In the genomic region with DNA sequence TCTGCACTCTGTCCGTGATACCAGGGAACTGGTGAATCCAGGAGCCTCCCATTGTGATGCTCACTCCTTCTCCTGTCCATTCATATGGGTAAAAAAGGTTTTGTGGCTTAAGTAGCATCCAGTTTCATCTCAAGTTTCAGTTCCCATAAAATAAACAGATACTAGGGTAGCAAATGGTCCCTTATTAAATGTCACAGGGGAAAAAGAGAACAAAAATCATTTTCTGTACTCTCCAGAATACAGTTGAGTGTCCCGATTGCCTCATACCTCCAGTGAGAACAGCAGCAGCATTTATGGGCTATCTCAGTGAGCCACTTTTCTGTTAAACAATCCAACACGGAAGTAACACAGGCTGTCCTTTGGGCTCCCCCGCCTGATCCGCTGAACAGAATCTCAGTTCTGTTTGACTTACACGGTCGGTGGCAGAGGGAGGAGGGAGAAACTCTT, we compare ENCODE assay signal across 8 cellular contexts.
DNase-seq lines count a peak whose midpoint lies in the region; ATAC-seq and TF ChIP-seq lines count a peak whose summit lies in the region.

No MANE protein-coding gene starts in this region.

- DNase-seq in HT1080 (ENCODE audit: low read depth) (peak; percentile 10), epidermal melanocyte (ENCODE audit: insufficient read length, low spot score) (peak; percentile 36), Caco-2 (no peak), osteoblast (ENCODE audit: insufficient read length, low spot score, missing footprints) (no peak), stomach (no peak)
- DNase-seq in stimulated activated naive CD8-positive, alpha-beta T cell treated with anti-CD3 and anti-CD28 coated beads, Interleukin-15, amount 100 ng/mL, for 72 hours, result no peak

- no peak overlapping the region for H3K4me2 ChIP-seq in osteoblast (ENCODE audit: insufficient read depth, low read length)

- no peak overlapping the region for H2AFZ ChIP-seq in osteoblast (ENCODE audit: low read length)

- H3K36me3 ChIP-seq in Caco-2 (ENCODE audit: control insufficient read depth, insufficient read depth, low read length) (no peaks in the 10 kb centered on the region), osteoblast (ENCODE audit: insufficient read depth, low read length) (no peaks in the 10 kb centered on the region), stomach (peaks cover 4 to 20% (median 6%) of the 10 kb centered on the region in 4 donors)

- H3K27ac ChIP-seq in osteoblast (ENCODE audit: low read depth, low read length) (no peak overlapping the region), stomach (no peak overlapping the region)

- POLR2A ChIA-PET in Caco-2 (lab: Charles Lee), result no interaction called here

- peak overlapping the region; percentile 49 to 72 for H3K4me3 Mint-ChIP-seq in stimulated activated naive CD8-positive, alpha-beta T cell treated with anti-CD3 and anti-CD28 coated beads, Interleukin-15, amount 100 ng/mL, for 72 hours
- H3K4me3 Mint-ChIP-seq in Caco-2 (ENCODE audit: unreplicated experiment), result no peak overlapping the region

- no TSS peak for BruUV-seq in Caco-2 (replicated peaks; lab: Mats Ljungman, UMichigan)

- H3K4me1 Mint-ChIP-seq in stimulated activated naive CD8-positive, alpha-beta T cell treated with anti-CD3 and anti-CD28 coated beads, Interleukin-15, amount 100 ng/mL, for 72 hours, result peaks cover 98% of the 10 kb centered on the region
- H3K4me1 Mint-ChIP-seq in Caco-2 (ENCODE audit: low read depth, unreplicated experiment), result no peaks in the 10 kb centered on the region

- H4K20me1 ChIP-seq in osteoblast (ENCODE audit: insufficient read depth, low read length), result no peaks in the 10 kb centered on the region

- CTCF ChIA-PET in Caco-2 (lab: Charles Lee), result no interaction called here

- TF ChIP-seq POLR2A in stomach (IDR thresholded peaks at IDR 0.05), result no peak

- no peaks in the 10 kb centered on the region for H3K27me3 Mint-ChIP-seq in stimulated activated naive CD8-positive, alpha-beta T cell treated with anti-CD3 and anti-CD28 coated beads, Interleukin-15, amount 100 ng/mL, for 72 hours
- H3K27me3 Mint-ChIP-seq in Caco-2 (ENCODE audit: insufficient read depth, unreplicated experiment), result peaks cover 40% of the 10 kb centered on the region

- H3K79me2 ChIP-seq in osteoblast (ENCODE audit: insufficient read depth, low read length), result no peaks in the 10 kb centered on the region

- intact Hi-C loops in Caco-2 (cut with micrococcal nuclease; ENCODE audit: unreplicated experiment), result no loop called here
- intact Hi-C loops in stomach (cut with DNase I; ENCODE audit: low total_unique reads), result no loop called here

- TF ChIP-seq EP300 in stomach (IDR thresholded peaks at IDR 0.05), result no peak

- H3K9me3 Mint-ChIP-seq in stimulated activated naive CD8-positive, alpha-beta T cell treated with anti-CD3 and anti-CD28 coated beads, Interleukin-15, amount 100 ng/mL, for 72 hours, result peaks cover 4 to 9% of the 10 kb centered on the region in 2 donors
- no peaks in the 10 kb centered on the region for H3K9me3 Mint-ChIP-seq in Caco-2 (ENCODE audit: unreplicated experiment)

- no peaks in the 10 kb centered on the region for H3K9me3 ChIP-seq in Caco-2
- H3K9me3 ChIP-seq in osteoblast (ENCODE audit: low read depth, low read length), result no peaks in the 10 kb centered on the region
- peaks cover 0 to 7% (median 0%) of the 10 kb centered on the region in 4 donors for H3K9me3 ChIP-seq in stomach

- peak overlapping the region in 1 of 2 donors; percentile 88 for H3K27ac Mint-ChIP-seq in stimulated activated naive CD8-positive, alpha-beta T cell treated with anti-CD3 and anti-CD28 coated beads, Interleukin-15, amount 100 ng/mL, for 72 hours
- H3K27ac Mint-ChIP-seq in Caco-2 (ENCODE audit: unreplicated experiment), result no peak overlapping the region

- no peaks in the 10 kb centered on the region for H3K27me3 ChIP-seq in Caco-2 (replicated peaks; ENCODE audit: control insufficient read depth, insufficient read depth, low read length)
- no peaks in the 10 kb centered on the region for H3K27me3 ChIP-seq in osteoblast (ENCODE audit: insufficient read depth, low read length)
- H3K27me3 ChIP-seq in stomach, result no peaks in the 10 kb centered on the region

- H3K4me3 ChIP-seq in Caco-2 (ENCODE audit: low read depth, low read length) (no peak overlapping the region), osteoblast (ENCODE audit: insufficient read depth, low read length) (no peak overlapping the region), stomach (no peak overlapping the region)

- H3K4me1 ChIP-seq in Caco-2 (no peaks in the 10 kb centered on the region), osteoblast (ENCODE audit: insufficient read depth, low read length) (no peaks in the 10 kb centered on the region), stomach (peaks cover under 1 to 66% (median 21%) of the 10 kb centered on the region in 4 donors)

- WGBS in stomach, 5 donors, result 23 to 34% (median 25%) methylated on average over 7 of the region's 7 CpGs

- no peak for TF ChIP-seq CTCF in Caco-2 (IDR thresholded peaks at IDR 0.05; ENCODE audit: insufficient read depth in 1 of 2, low read depth in 1 of 2, low read length in 1 of 2, severe bottlenecking in 1 of 2, unreplicated experiment in 1 of 2)
- no peak for TF ChIP-seq CTCF in osteoblast (IDR thresholded peaks at IDR 0.05; ENCODE audit: extremely low read depth, low read depth, low read length)
- no peak for TF ChIP-seq CTCF in stomach (IDR thresholded peaks at IDR 0.05)

- ATAC-seq in GM18499 (IDR thresholded peaks at IDR 0.05; ENCODE audit: insufficient read depth, unreplicated experiment) (peak; percentile 77), GM21576 (IDR thresholded peaks at IDR 0.05; ENCODE audit: unreplicated experiment) (peak; percentile 58)
- peak; percentile 29 for ATAC-seq in stimulated activated naive CD8-positive, alpha-beta T cell treated with anti-CD3 and anti-CD28 coated beads, Interleukin-15, amount 100 ng/mL, for 72 hours

- no peaks in the 10 kb centered on the region for H3K36me3 Mint-ChIP-seq in Caco-2 (ENCODE audit: insufficient read depth, unreplicated experiment)

Comparison
In these comparisons a context has a peak if more than half of its experiments do, and no peak if none do; other contexts are left out.
1. DNase-seq: peak in HT1080 (single experiment) and epidermal melanocyte (single experiment); none in stimulated activated naive CD8-positive, alpha-beta T cell treated with anti-CD3 and anti-CD28 coated beads, Interleukin-15, amount 100 ng/mL, for 72 hours (0 of 2), Caco-2 (0 of 2), osteoblast (single experiment) and stomach (single experiment).
2. Peak in every context shown above with its lines, with median percentiles within 50 percentile points of each other: ATAC-seq.